24 cellular contexts compared by ENCODE assay signal in genomic region chr3:13227315-13228165, GRCh38.
DNase-seq lines count a peak whose midpoint lies in the region; ATAC-seq and TF ChIP-seq lines count a peak whose summit lies in the region.
"Had no signal": no experiment of that assay in that cellular context is flagged by ENCODE, and none has a peak within 500 bp of the region (broad histone marks: within the 10 kb centered on the region; RNA-seq: fewer than 3 reads in every experiment).

No MANE protein-coding gene starts in this region.

- H3K36me3 Mint-ChIP-seq in glutamatergic neuron (ENCODE audit: unreplicated experiment), result no peaks in the 10 kb centered on the region
- H3K36me3 Mint-ChIP-seq: CD8-positive, alpha-beta T cell had no signal

- H3K9me3 Mint-ChIP-seq in glutamatergic neuron (ENCODE audit: unreplicated experiment), result peaks cover 8% of the 10 kb centered on the region
- H3K9me3 Mint-ChIP-seq: CD8-positive, alpha-beta T cell had no signal

- no peak for TF ChIP-seq POLR2A in heart left ventricle (IDR thresholded peaks at IDR 0.05)
- TF ChIP-seq POLR2A in stomach (IDR thresholded peaks at IDR 0.05), result no peak

- 83 to 89% (median 85%) methylated on average over 21 to 23 of the region's 23 CpGs for WGBS in heart left ventricle, 4 donors
- WGBS in right cardiac atrium, result 85% methylated on average over 23 of the region's 23 CpGs
- 82 to 86% (median 85%) methylated on average over 19 to 23 of the region's 23 CpGs for WGBS in stomach, 5 donors

- peaks cover 4% of the 10 kb centered on the region for H3K4me1 Mint-ChIP-seq in glutamatergic neuron (ENCODE audit: low read depth, unreplicated experiment)

- no peak overlapping the region for H3K4me3 Mint-ChIP-seq in glutamatergic neuron (ENCODE audit: unreplicated experiment)
- H3K4me3 Mint-ChIP-seq: CD8-positive, alpha-beta T cell had no signal

- no peak for TF ChIP-seq EP300 in stomach (IDR thresholded peaks at IDR 0.05)

- H3K9me3 ChIP-seq in heart left ventricle, result no peaks in the 10 kb centered on the region
- H3K9me3 ChIP-seq in right cardiac atrium (ENCODE audit: control insufficient read depth, low read length), result no peaks in the 10 kb centered on the region
- no peaks in the 10 kb centered on the region for H3K9me3 ChIP-seq in stomach
- H3K9me3 ChIP-seq: A549, Caco-2 had no signal

- H3K27me3 ChIP-seq in heart left ventricle (peaks cover 0 to 4% (median 0%) of the 10 kb centered on the region in 9 donors), right cardiac atrium (ENCODE audit: control insufficient read depth, insufficient read depth) (no peaks in the 10 kb centered on the region), stomach (peaks cover 0 to 8% (median 0%) of the 10 kb centered on the region in 3 donors)

- no peak overlapping the region for H3K27ac Mint-ChIP-seq in glutamatergic neuron (ENCODE audit: unreplicated experiment)
- H3K27ac Mint-ChIP-seq: CD8-positive, alpha-beta T cell had no signal

- no peaks in the 10 kb centered on the region for H3K36me3 ChIP-seq in heart left ventricle
- H3K36me3 ChIP-seq in stomach, result no peaks in the 10 kb centered on the region

- intact Hi-C loops in heart left ventricle (cut with DNase I), result loop anchor here in 3 of 10 donors (5.0 to 10.0 kb wide), 2 partner anchors 35 to 57 kb away; no protein-coding TSS in a partner anchor
- intact Hi-C loops in left cardiac atrium (cut with DNase I), result no loop called here
- intact Hi-C loops in right cardiac atrium (cut with DNase I), result no loop called here
- intact Hi-C loops in stomach (cut with DNase I; ENCODE audit: low total_unique reads), result no loop called here

- peak in 1 of 5 donors; percentile 9 for DNase-seq in heart left ventricle
- no peak for DNase-seq in left cardiac atrium
- DNase-seq in right cardiac atrium, result peak in 1 of 3 donors; percentile 2
- DNase-seq in stomach, result no peak
- no peak for DNase-seq in glutamatergic neuron
- DNase-seq in OCI-M2 (lab: John Stamatoyannopoulos, UW; ENCODE audit: unreplicated experiment), result no peak
- DNase-seq: AML-193; Caco-2; CD8-positive, alpha-beta T cell; IMR-90; MM.1S; NCI-H1417; NCI-H1694; NCI-H2081; NCI-H2227 treated with DMSO at 0.1 percent for 48 hours; NCI-H526 treated with DMSO at 0.1 percent for 48 hours; SIG-M5 had no signal

- ATAC-seq in heart left ventricle (peak in 1 of 4 donors; percentile 24), left cardiac atrium (no peak), right cardiac atrium (no peak)
- ATAC-seq: A549; CD8-positive, alpha-beta T cell; HCT116; Panc1 had no signal

- peak overlapping the region in 7 of 12 donors; percentile 38 to 67 (median 58) for H3K27ac ChIP-seq in heart left ventricle
- H3K27ac ChIP-seq in VCaP, result peak overlapping the region; percentile 72
- H3K27ac ChIP-seq in right cardiac atrium (ENCODE audit: low read length), result peak overlapping the region; percentile 34
- no peak overlapping the region for H3K27ac ChIP-seq in stomach
- H3K27ac ChIP-seq: A549, C4-2B, KMS-11, RWPE1 had no signal

- H3K4me3 ChIP-seq in heart left ventricle (no peak overlapping the region), right cardiac atrium (ENCODE audit: low read length) (no peak overlapping the region), stomach (no peak overlapping the region)
- H3K4me3 ChIP-seq: A549 had no signal

- H3K4me1 ChIP-seq in heart left ventricle (peaks cover 0 to 14% (median 8%) of the 10 kb centered on the region in 12 donors), right cardiac atrium (ENCODE audit: control insufficient read depth, insufficient read depth, low read length) (peaks cover 2% of the 10 kb centered on the region), stomach (no peaks in the 10 kb centered on the region)
- H3K4me1 ChIP-seq: A549, Caco-2 had no signal

- TF ChIP-seq CTCF in heart left ventricle (IDR thresholded peaks at IDR 0.05) (no peak), VCaP (conservative IDR thresholded peaks at IDR 0.05) (no peak), stomach (IDR thresholded peaks at IDR 0.05) (no peak), glutamatergic neuron (IDR thresholded peaks at IDR 0.05; ENCODE audit: partially characterized antibody, unreplicated experiment) (no peak)

- H3K27me3 Mint-ChIP-seq in glutamatergic neuron (ENCODE audit: unreplicated experiment), result peaks cover 3% of the 10 kb centered on the region

Comparison
In these comparisons a context has a peak if more than half of its experiments do, and no peak if none do; other contexts are left out.
1. H3K27ac ChIP-seq: peak in heart left ventricle (7 of 12), VCaP (single experiment) and right cardiac atrium (single experiment); none in stomach (0 of 5).